Comparison of ENCODE assay signal across 10 cellular contexts in genomic region chr1:26127235-26128163, GRCh38. TPM values are rescaled to one million over a fixed set of nuclear protein-coding genes. Genes with fewer than 3 reads are reported as not detected.
A peak's percentile ranks its signal among the peaks of the same experiment; 100 is the strongest.
DNase-seq lines count a peak whose midpoint lies in the region; ATAC-seq, FAIRE-seq and TF ChIP-seq lines count a peak whose summit lies in the region.
"Had no signal": no experiment of that assay in that cellular context is flagged by ENCODE, and none has a peak within 500 bp of the region (broad histone marks: within the 10 kb centered on the region; RNA-seq: fewer than 3 reads in every experiment).

No MANE protein-coding gene starts in this region.

- no peak overlapping the region for H3K27ac ChIP-seq in mammary epithelial cell (ENCODE audit: insufficient read depth, low read depth, low read length)

- no peaks in the 10 kb centered on the region for H3K36me3 ChIP-seq in mammary epithelial cell (ENCODE audit: insufficient read depth, low read length)

- in situ Hi-C loops in mammary epithelial cell (cut with MboI; ENCODE audit: low sequenced_read_pairs in 2 of 2), result no loop called here

- no peak overlapping the region for H3K4me2 ChIP-seq in mammary epithelial cell (ENCODE audit: insufficient read depth, low read depth, low read length)

- dilution Hi-C loops in mammary epithelial cell (cut with HindIII; ENCODE audit: low sequenced_read_pairs), result loop anchor here (5.0 kb wide), 1 partner anchor 70 kb away; no protein-coding TSS in a partner anchor

- no peak for DNase-seq in MCF 10A (ENCODE audit: unreplicated experiment)
- no peak for DNase-seq in mammary epithelial cell
- DNase-seq in activated T-cell treated with anti-CD3 and anti-CD28 coated beads, Interleukin-2, amount 50 U/mL, for 72 hours, result no peak
- peak; percentile 33 for DNase-seq in left lobe of liver (ENCODE audit: low spot score)
- DNase-seq in type B pancreatic cell (ENCODE audit: extremely low spot score, unreplicated experiment), result no peak
- DNase-seq in HTR-8/SVneo (ENCODE audit: insufficient read length, low spot score), result no peak
- no peak for DNase-seq in inferior parietal cortex (ENCODE audit: extremely low spot score)

- ATAC-seq in activated T-cell treated with anti-CD3 and anti-CD28 coated beads, Interleukin-2, amount 50 U/mL, for 72 hours (replicated peaks in 1 of 2), result no peak
- ATAC-seq in left lobe of liver (no peak), GM21447 (IDR thresholded peaks at IDR 0.05; ENCODE audit: unreplicated experiment) (no peak)

- peaks cover 12% of the 10 kb centered on the region for H3K4me1 ChIP-seq in mammary epithelial cell (ENCODE audit: insufficient read depth, low read length)

- H3K27me3 Mint-ChIP-seq in MCF 10A (ENCODE audit: insufficient read depth, unreplicated experiment) (no peaks in the 10 kb centered on the region), type B pancreatic cell (no peaks in the 10 kb centered on the region)
- H3K27me3 Mint-ChIP-seq in activated T-cell treated with anti-CD3 and anti-CD28 coated beads, Interleukin-2, amount 50 U/mL, for 72 hours (ENCODE audit: low read depth), result no peaks in the 10 kb centered on the region

- intact Hi-C loops in MCF 10A (cut with micrococcal nuclease) (no loop called here), mammary epithelial cell (cut with micrococcal nuclease) (no loop called here)

- TF ChIP-seq CTCF in MCF 10A (IDR thresholded peaks at IDR 0.05; ENCODE audit: unreplicated experiment) (no peak), mammary epithelial cell (conservative IDR thresholded peaks at IDR 0.05 in 1 of 2, IDR thresholded peaks at IDR 0.05 in 1 of 2; ENCODE audit: extremely low read depth in 1 of 2, insufficient read depth in 1 of 2, low read depth in 1 of 2, low read length in 2 of 2) (no peak), type B pancreatic cell (conservative IDR thresholded peaks at IDR 0.05) (no peak)

- H3K27me3 ChIP-seq in mammary epithelial cell (ENCODE audit: insufficient read depth, low read length), result no peaks in the 10 kb centered on the region

- H3K27ac Mint-ChIP-seq in MCF 10A (ENCODE audit: low read depth, unreplicated experiment) (peak overlapping the region; percentile 84), type B pancreatic cell (peak overlapping the region; percentile 96)
- peak overlapping the region; percentile 39 for H3K27ac Mint-ChIP-seq in activated T-cell treated with anti-CD3 and anti-CD28 coated beads, Interleukin-2, amount 50 U/mL, for 72 hours
- H3K27ac Mint-ChIP-seq: nephron had no signal

- H3K4me1 Mint-ChIP-seq in MCF 10A (ENCODE audit: insufficient read depth, unreplicated experiment) (peaks cover 22% of the 10 kb centered on the region), type B pancreatic cell (ENCODE audit: unreplicated experiment) (peaks cover 22% of the 10 kb centered on the region)
- peaks cover 66% of the 10 kb centered on the region for H3K4me1 Mint-ChIP-seq in activated T-cell treated with anti-CD3 and anti-CD28 coated beads, Interleukin-2, amount 50 U/mL, for 72 hours (ENCODE audit: low read depth)

- POLR2A ChIA-PET in MCF 10A (lab: Yijun Ruan, JAX), result interaction anchor here (0.6 to 9.0 kb wide), 10 partner anchors 10 to 1609 kb away, joined by 3 to 190 read pairs (median 3); partner anchors contain the start of genes CEP85 and PDIK1L

- no peak overlapping the region for H3K4me3 ChIP-seq in mammary epithelial cell (replicated peaks in 1 of 3; ENCODE audit: insufficient read depth in 1 of 3, low read depth in 2 of 3, low read length in 3 of 3)

- H3K79me2 ChIP-seq in mammary epithelial cell (ENCODE audit: insufficient read depth, low read length), result peaks cover 4% of the 10 kb centered on the region

- no TSS peak for BruUV-seq in MCF 10A (replicated peaks; lab: Mats Ljungman, UMichigan)
- no TSS peak for BruUV-seq in mammary epithelial cell (replicated peaks; lab: Mats Ljungman, UMichigan)

- no peak overlapping the region for H2AFZ ChIP-seq in mammary epithelial cell (ENCODE audit: low read depth, low read length)

- H4K20me1 ChIP-seq in mammary epithelial cell (ENCODE audit: insufficient read depth, low read length), result no peaks in the 10 kb centered on the region

- H3K4me3 Mint-ChIP-seq in MCF 10A (ENCODE audit: unreplicated experiment) (no peak overlapping the region), type B pancreatic cell (peak overlapping the region; percentile 26)
- H3K4me3 Mint-ChIP-seq in activated T-cell treated with anti-CD3 and anti-CD28 coated beads, Interleukin-2, amount 50 U/mL, for 72 hours, result peak overlapping the region; percentile 79 to 80
- H3K4me3 Mint-ChIP-seq: nephron had no signal

- no peaks in the 10 kb centered on the region for H3K9me3 Mint-ChIP-seq in MCF 10A (ENCODE audit: unreplicated experiment)
- H3K9me3 Mint-ChIP-seq in activated T-cell treated with anti-CD3 and anti-CD28 coated beads, Interleukin-2, amount 50 U/mL, for 72 hours, result no peaks in the 10 kb centered on the region
- no peaks in the 10 kb centered on the region for H3K9me3 Mint-ChIP-seq in type B pancreatic cell

- no peaks in the 10 kb centered on the region for H3K9me3 ChIP-seq in mammary epithelial cell (replicated peaks; ENCODE audit: insufficient read depth, low read length)

- no peak for FAIRE-seq in HTR-8/SVneo (lab: Jason Lieb, UNC)

- H3K36me3 Mint-ChIP-seq in MCF 10A (ENCODE audit: insufficient read depth, unreplicated experiment) (no peaks in the 10 kb centered on the region), type B pancreatic cell (peaks cover 4% of the 10 kb centered on the region)
- peaks cover 0 to 1% of the 10 kb centered on the region in 2 donors for H3K36me3 Mint-ChIP-seq in activated T-cell treated with anti-CD3 and anti-CD28 coated beads, Interleukin-2, amount 50 U/mL, for 72 hours (ENCODE audit: insufficient read depth in 2 of 2)

- 74% methylated on average over 13 of the region's 13 CpGs for WGBS in mammary epithelial cell (ENCODE audit: low coverage, missing lambda C conversion rate)

- CTCF ChIA-PET in MCF 10A (lab: Yijun Ruan, JAX) (interaction anchor here (0.5 to 3.6 kb wide), 9 partner anchors 14 to 891 kb away, joined by 3 to 27 read pairs (median 3); no protein-coding TSS in a partner anchor), mammary epithelial cell (lab: Charles Lee; ENCODE audit: low non-redundant PET) (interaction anchor here (0.6 kb wide), 1 partner anchor 196 kb away, joined by 3 read pairs; no protein-coding TSS in a partner anchor)

- H3K9ac ChIP-seq in mammary epithelial cell (ENCODE audit: insufficient read depth, low read length), result no peak overlapping the region

RNA-seq across cellular contexts. Expression of gene PDIK1L, which starts 15.9 kb away (rescaled TPM):
- total RNA-seq in MCF 10A (2022), result 10.8 and 10.9 TPM in 2 replicates
- 1 to 10 TPM; 4.2 to 4.8 TPM for total RNA-seq in mammary epithelial cell
- 1.3 TPM for polyA plus RNA-seq in mammary epithelial cell
- not detected for polyA minus RNA-seq in mammary epithelial cell
- 10 to 100 TPM; 17.9 to 22.5 TPM for total RNA-seq in activated T-cell treated with anti-CD3 and anti-CD28 coated beads, Interleukin-2, amount 50 U/mL, for 72 hours
- total RNA-seq in left lobe of liver, result 6.3 TPM
- 14.7 and 18.4 TPM in 2 replicates for total RNA-seq in type B pancreatic cell (ENCODE audit: low replicate concordance)

RNA-seq across cellular contexts. Expression of gene FAM110D, which starts 31.4 kb away (rescaled TPM):
- not detected in 2 replicates for total RNA-seq in MCF 10A (2022)
- total RNA-seq in mammary epithelial cell, result not detected
- polyA plus RNA-seq in mammary epithelial cell, result not detected
- not detected for polyA minus RNA-seq in mammary epithelial cell
- not detected for total RNA-seq in activated T-cell treated with anti-CD3 and anti-CD28 coated beads, Interleukin-2, amount 50 U/mL, for 72 hours
- total RNA-seq in left lobe of liver, result 0.28 TPM
- total RNA-seq in type B pancreatic cell (ENCODE audit: low replicate concordance), result 0.38 and 1.4 TPM in 2 replicates
- polyA plus RNA-seq: BJ had no signal

RNA-seq across cellular contexts. Expression of gene C1orf232, which starts 41.3 kb away (rescaled TPM):
- total RNA-seq in MCF 10A (2022) (not detected in 2 replicates), mammary epithelial cell (not detected), left lobe of liver (not detected), type B pancreatic cell (ENCODE audit: low replicate concordance) (1.0 TPM in 1 of 2 replicates, not detected in the other)
- not detected for polyA plus RNA-seq in mammary epithelial cell
- not detected for polyA minus RNA-seq in mammary epithelial cell
- not detected for total RNA-seq in activated T-cell treated with anti-CD3 and anti-CD28 coated beads, Interleukin-2, amount 50 U/mL, for 72 hours
- polyA plus RNA-seq: BJ had no signal

RNA-seq across cellular contexts. Expression of gene ZNF593, which starts 42.2 kb away (rescaled TPM):
- 61.5 and 82.6 TPM in 2 replicates for total RNA-seq in MCF 10A (2022)
- 10 to 100 TPM; 31.5 to 41.5 TPM for total RNA-seq in mammary epithelial cell
- polyA plus RNA-seq in mammary epithelial cell, result 61.2 TPM
- 20.1 TPM for polyA minus RNA-seq in mammary epithelial cell
- 10 to 100 TPM; 34.1 to 42.4 TPM for total RNA-seq in activated T-cell treated with anti-CD3 and anti-CD28 coated beads, Interleukin-2, amount 50 U/mL, for 72 hours
- 23.7 TPM for total RNA-seq in left lobe of liver
- 29.7 and 34.9 TPM in 2 replicates for total RNA-seq in type B pancreatic cell (ENCODE audit: low replicate concordance)

RNA-seq across cellular contexts. Expression of gene ZNF593OS, which starts 44.1 kb away (rescaled TPM):
- total RNA-seq in MCF 10A (2022), result not detected in 2 replicates
- total RNA-seq in mammary epithelial cell, result under 1 TPM in 1 of 2 donors, not detected in 1; 0.50 TPM
- not detected for polyA plus RNA-seq in mammary epithelial cell
- polyA minus RNA-seq in mammary epithelial cell, result not detected
- total RNA-seq in activated T-cell treated with anti-CD3 and anti-CD28 coated beads, Interleukin-2, amount 50 U/mL, for 72 hours, result not detected
- total RNA-seq in left lobe of liver, result not detected
- not detected in 2 replicates for total RNA-seq in type B pancreatic cell (ENCODE audit: low replicate concordance)
- polyA plus RNA-seq: BJ had no signal

Comparison
In these comparisons a context has a peak if more than half of its experiments do, and no peak if none do; other contexts are left out.
1. H3K27ac Mint-ChIP-seq: peak in every context shown above with its lines; median percentile 96 in type B pancreatic cell; 84 in MCF 10A; 39 in activated T-cell treated with anti-CD3 and anti-CD28 coated beads, Interleukin-2, amount 50 U/mL, for 72 hours.